13 cellular contexts compared by ENCODE assay signal in the genomic region with DNA sequence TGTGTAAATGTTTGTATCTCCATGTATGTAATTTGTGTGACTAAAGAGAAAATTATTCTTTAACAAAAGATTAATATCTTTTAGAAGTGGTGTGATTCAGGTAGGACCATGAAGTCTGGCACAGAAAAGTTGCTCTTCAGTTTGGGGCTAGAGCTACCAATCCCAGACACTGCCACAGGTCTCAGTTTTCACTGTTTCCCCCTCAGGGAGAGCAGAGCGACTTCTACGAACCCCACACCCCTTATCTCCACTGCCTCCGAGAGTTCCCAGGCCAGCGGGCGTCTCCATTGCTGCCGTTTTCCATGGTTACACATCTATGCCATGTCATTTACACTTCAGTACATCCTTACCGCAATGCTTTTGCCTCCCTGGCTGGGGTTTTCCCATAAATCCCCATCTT.
"Had no signal": no experiment of that assay in that cellular context is flagged by ENCODE, and none has a peak within 500 bp of the region (broad histone marks: within the 10 kb centered on the region; RNA-seq: fewer than 3 reads in every experiment).

No MANE protein-coding gene starts in this region.

- H3K36me3 ChIP-seq: adrenal gland, esophagus muscularis mucosa, ovary had no signal

- H3K4me1 Mint-ChIP-seq: stimulated activated effector memory CD8-positive, alpha-beta T cell treated with anti-CD3 and anti-CD28 coated beads, Interleukin-12 subunit alpha, Interleukin-12 subunit beta, amount 100 ng/mL, for 72 hours had no signal

- H3K9me3 ChIP-seq: adrenal gland, ovary had no signal

- FAIRE-seq: colon had no signal

- DNase-seq: activated CD4-positive, alpha-beta memory T cell treated with anti-CD3 and anti-CD28 coated beads for 36 hours; activated effector memory CD4-positive, alpha-beta T cell treated with anti-CD3 and anti-CD28 coated beads, Interleukin-2, amount 50 U/mL, for 16 hours; activated T-cell treated with anti-CD3 and anti-CD28 coated beads, Interleukin-2, amount 50 U/mL, for 4 hours; adrenal gland; ovary; stimulated activated CD4-positive, alpha-beta T cell treated with anti-CD3 and anti-CD28 coated beads, Interleukin-12 subunit alpha, Interleukin-12 subunit beta, amount 100 ng/mL, for 4 hours; stimulated activated CD4-positive, alpha-beta T cell treated with anti-CD3 and anti-CD28 coated beads, Interleukin-2, amount 100 ng/mL, for 24 hours had no signal

- H3K27ac ChIP-seq: adrenal gland, esophagus muscularis mucosa, ovary, VCaP had no signal

- ATAC-seq: activated T-cell treated with anti-CD3 and anti-CD28 coated beads, Interleukin-2, amount 50 U/mL, for 4 hours; natural killer cell treated with Interleukin-12 subunit alpha and Interleukin-12 subunit beta and Interleukin-15 and Interleukin-18, amount 100 ng/mL, for 72 hours; stimulated activated effector memory CD8-positive, alpha-beta T cell treated with anti-CD3 and anti-CD28 coated beads, Interleukin-12 subunit alpha, Interleukin-12 subunit beta, amount 100 ng/mL, for 72 hours had no signal

- H3K36me3 Mint-ChIP-seq: activated CD4-positive, alpha-beta memory T cell treated with anti-CD3 and anti-CD28 coated beads for 36 hours; activated naive CD4-positive, alpha-beta T cell treated with anti-CD3 and anti-CD28 coated beads, Interleukin-2, amount 50 U/mL, for 24 hours; natural killer cell treated with Interleukin-12 subunit alpha and Interleukin-12 subunit beta and Interleukin-15 and Interleukin-18, amount 100 ng/mL, for 72 hours; stimulated activated effector memory CD8-positive, alpha-beta T cell treated with anti-CD3 and anti-CD28 coated beads, Interleukin-12 subunit alpha, Interleukin-12 subunit beta, amount 100 ng/mL, for 72 hours had no signal

- H3K4me3 ChIP-seq: ovary had no signal

- H3K27ac Mint-ChIP-seq: activated CD4-positive, alpha-beta memory T cell treated with anti-CD3 and anti-CD28 coated beads for 36 hours; activated naive CD4-positive, alpha-beta T cell treated with anti-CD3 and anti-CD28 coated beads, Interleukin-2, amount 50 U/mL, for 24 hours; natural killer cell treated with Interleukin-12 subunit alpha and Interleukin-12 subunit beta and Interleukin-15 and Interleukin-18, amount 100 ng/mL, for 72 hours; stimulated activated effector memory CD8-positive, alpha-beta T cell treated with anti-CD3 and anti-CD28 coated beads, Interleukin-12 subunit alpha, Interleukin-12 subunit beta, amount 100 ng/mL, for 72 hours had no signal

- H3K27me3 ChIP-seq: ovary had no signal

- H3K4me3 Mint-ChIP-seq: activated CD4-positive, alpha-beta memory T cell treated with anti-CD3 and anti-CD28 coated beads for 36 hours; activated naive CD4-positive, alpha-beta T cell treated with anti-CD3 and anti-CD28 coated beads, Interleukin-2, amount 50 U/mL, for 24 hours; activated T-cell treated with anti-CD3 and anti-CD28 coated beads, Interleukin-2, amount 50 U/mL, for 4 hours; natural killer cell treated with Interleukin-12 subunit alpha and Interleukin-12 subunit beta and Interleukin-15 and Interleukin-18, amount 100 ng/mL, for 72 hours; stimulated activated effector memory CD8-positive, alpha-beta T cell treated with anti-CD3 and anti-CD28 coated beads, Interleukin-12 subunit alpha, Interleukin-12 subunit beta, amount 100 ng/mL, for 72 hours had no signal

- H3K9me3 Mint-ChIP-seq: activated CD4-positive, alpha-beta memory T cell treated with anti-CD3 and anti-CD28 coated beads for 36 hours; activated naive CD4-positive, alpha-beta T cell treated with anti-CD3 and anti-CD28 coated beads, Interleukin-2, amount 50 U/mL, for 24 hours; natural killer cell treated with Interleukin-12 subunit alpha and Interleukin-12 subunit beta and Interleukin-15 and Interleukin-18, amount 100 ng/mL, for 72 hours; stimulated activated effector memory CD8-positive, alpha-beta T cell treated with anti-CD3 and anti-CD28 coated beads, Interleukin-12 subunit alpha, Interleukin-12 subunit beta, amount 100 ng/mL, for 72 hours had no signal
